8 cellular contexts compared by ENCODE assay signal in genomic region chr15:20343395-20344211, GRCh38.
DNase-seq lines count a peak whose midpoint lies in the region; ATAC-seq, FAIRE-seq and TF ChIP-seq lines count a peak whose summit lies in the region.
"Not testable (repeated sequence)": the region's sequence is repeated elsewhere in the genome, so short reads cannot be mapped to it uniquely, and the experiment has no call there.

No MANE protein-coding gene starts in this region.

- H3K27ac ChIP-seq in Peyer's patch, sigmoid colon: not testable (repeated sequence)

- intact Hi-C loops in CD14-positive monocyte (cut with micrococcal nuclease): loop anchor here in 1 of 2 donors (10.0 kb wide), 1 partner anchor 61 kb away; no protein-coding TSS in a partner anchor
- intact Hi-C loops in head of caudate nucleus (cut with DNase I); sigmoid colon (cut with DNase I): not testable (repeated sequence)

- H3K36me3 ChIP-seq in Peyer's patch, sigmoid colon: not testable (repeated sequence)

- H3K9me3 ChIP-seq in Peyer's patch (peaks cover 0 to 27% (median 12%) of the 10 kb centered on the region in 4 donors), sigmoid colon (peaks cover 0 to 28% (median 15%) of the 10 kb centered on the region in 4 donors)

- not testable (repeated sequence) for H3K27me3 Mint-ChIP-seq in CD14-positive monocyte (ENCODE audit: low read depth in 3 of 3); natural killer cell treated with Interleukin-12 subunit alpha and Interleukin-12 subunit beta and Interleukin-15 and Interleukin-18, amount 100 ng/mL, for 72 hours

- H3K27ac Mint-ChIP-seq in CD14-positive monocyte; natural killer cell treated with Interleukin-12 subunit alpha and Interleukin-12 subunit beta and Interleukin-15 and Interleukin-18, amount 100 ng/mL, for 72 hours: not testable (repeated sequence)

- not testable (repeated sequence) for H3K36me3 Mint-ChIP-seq in CD14-positive monocyte; natural killer cell treated with Interleukin-12 subunit alpha and Interleukin-12 subunit beta and Interleukin-15 and Interleukin-18, amount 100 ng/mL, for 72 hours

- H3K4me3 ChIP-seq in Peyer's patch, sigmoid colon: not testable (repeated sequence)

- ATAC-seq in natural killer cell treated with Interleukin-12 subunit alpha and Interleukin-12 subunit beta and Interleukin-15 and Interleukin-18, amount 100 ng/mL, for 72 hours: peak in 1 of 2 donors; percentile 2

- H3K9me3 Mint-ChIP-seq in CD14-positive monocyte; natural killer cell treated with Interleukin-12 subunit alpha and Interleukin-12 subunit beta and Interleukin-15 and Interleukin-18, amount 100 ng/mL, for 72 hours: not testable (repeated sequence)

- not testable (repeated sequence) for TF ChIP-seq EP300 in sigmoid colon (IDR thresholded peaks at IDR 0.05)

- 81 to 84% methylated on average over 10 of the region's 10 CpGs for WGBS in sigmoid colon, 2 donors

- not testable (repeated sequence) for H3K4me1 ChIP-seq in Peyer's patch, sigmoid colon

- not testable (repeated sequence) for H3K4me3 Mint-ChIP-seq in CD14-positive monocyte; natural killer cell treated with Interleukin-12 subunit alpha and Interleukin-12 subunit beta and Interleukin-15 and Interleukin-18, amount 100 ng/mL, for 72 hours

- TF ChIP-seq POLR2A in Peyer's patch (IDR thresholded peaks at IDR 0.05); sigmoid colon (IDR thresholded peaks at IDR 0.05): not testable (repeated sequence)

- TF ChIP-seq CTCF in CD14-positive monocyte (IDR thresholded peaks at IDR 0.05); Peyer's patch (IDR thresholded peaks at IDR 0.05); sigmoid colon (IDR thresholded peaks at IDR 0.05): not testable (repeated sequence)

- H3K4me1 Mint-ChIP-seq in CD14-positive monocyte; natural killer cell treated with Interleukin-12 subunit alpha and Interleukin-12 subunit beta and Interleukin-15 and Interleukin-18, amount 100 ng/mL, for 72 hours (ENCODE audit: low read depth in 2 of 2): not testable (repeated sequence)

- H3K27me3 ChIP-seq in Peyer's patch, sigmoid colon: not testable (repeated sequence)

- DNase-seq in CD14-positive monocyte (ENCODE audit: low spot score): peak; percentile 64
- DNase-seq in Peyer's patch: peak; percentile 17 to 55 (median 47)
- DNase-seq in activated naive CD4-positive, alpha-beta T cell treated with Interleukin-2 at 50 U/mL for 16 hours: peak; percentile 7
- peak in 23 of 42 donors; percentile 2 to 53 (median 20) for DNase-seq in head of caudate nucleus
- DNase-seq in islet precursor cell: peak; percentile 72
- DNase-seq in natural killer cell treated with Interleukin-12 subunit alpha and Interleukin-12 subunit beta and Interleukin-15 and Interleukin-18, amount 100 ng/mL, for 72 hours (ENCODE audit: low spot score): peak; percentile 66
- peak; percentile 72 for DNase-seq in sigmoid colon
- DNase-seq in urothelium cell line (ENCODE audit: low spot score): peak; percentile 4

- peak; percentile 50 for FAIRE-seq in urothelium cell line (lab: Jason Lieb, UNC)

Comparison
In these comparisons a context has a peak if more than half of its experiments do, and no peak if none do; other contexts are left out.
1. DNase-seq: peak in every context shown above with its lines; median percentile 72 in islet precursor cell; 72 in sigmoid colon; 66 in natural killer cell treated with Interleukin-12 subunit alpha and Interleukin-12 subunit beta and Interleukin-15 and Interleukin-18, amount 100 ng/mL, for 72 hours; 64 in CD14-positive monocyte; 47 in Peyer's patch; 20 in head of caudate nucleus; 7 in activated naive CD4-positive, alpha-beta T cell treated with Interleukin-2 at 50 U/mL for 16 hours; 4 in urothelium cell line.